Comparison of ENCODE assay signal across 28 cellular contexts in genomic region chr12:60710246-60710645, GRCh38.
"Had no signal": no experiment of that assay in that cellular context is flagged by ENCODE, and none has a peak within 500 bp of the region (broad histone marks: within the 10 kb centered on the region; RNA-seq: fewer than 3 reads in every experiment).

No MANE protein-coding gene starts in this region.

- H3K27me3 Mint-ChIP-seq: naive thymus-derived CD8-positive, alpha-beta T cell; stimulated activated memory B cell treated with anti-CD40 and anti-IgM and Interleukin-4, amounts not matched to agents 10 μg/mL and 1 μg/mL and 100 μg/mL, for 72 hours; stimulated activated naive CD8-positive, alpha-beta T cell treated with anti-CD3 and anti-CD28 coated beads, Interleukin-15, amount 100 ng/mL, for 72 hours had no signal

- H3K9me3 ChIP-seq: right lobe of liver, testis, thyroid gland, upper lobe of left lung, vagina had no signal

- H3K36me3 ChIP-seq: left lung, lower lobe of right lung, right atrium auricular region, right lobe of liver, thyroid gland, transverse colon, upper lobe of left lung, vagina had no signal

- H3K27ac ChIP-seq: left lung, lower lobe of right lung, parathyroid adenoma, right atrium auricular region, right lobe of liver, testis, thyroid gland, transverse colon, upper lobe of left lung, vagina had no signal

- H3K36me3 Mint-ChIP-seq: naive thymus-derived CD8-positive, alpha-beta T cell; stimulated activated memory B cell treated with anti-CD40 and anti-IgM and Interleukin-4, amounts not matched to agents 10 μg/mL and 1 μg/mL and 100 μg/mL, for 72 hours had no signal

- H3K4me1 ChIP-seq: left lung, lower lobe of right lung, parathyroid adenoma, right atrium auricular region, right lobe of liver, testis, thyroid gland, transverse colon, upper lobe of left lung, vagina had no signal

- H2AFZ ChIP-seq: parathyroid adenoma had no signal

- DNase-seq: hippocampal formation; immature natural killer cell; kidney; left colon; left lung; lower lobe of right lung; mammary epithelial cell; mesenchymal stem cell; naive thymus-derived CD8-positive, alpha-beta T cell; nucleus accumbens; right lobe of liver; stimulated activated CD4-positive, alpha-beta T cell treated with anti-CD3 and anti-CD28 coated beads, Interleukin-1b, Interleukin-23, amount 100 ng/mL, for 48 hours; stimulated activated CD4-positive, alpha-beta T cell treated with anti-CD3 and anti-CD28 coated beads, Interleukin-2, amount 100 ng/mL, for 48 hours; stimulated activated CD4-positive, alpha-beta T cell treated with anti-CD3 and anti-CD28 coated beads, Interleukin-4, amount 100 ng/mL, for 4 hours; stimulated activated CD8-positive, alpha-beta memory T cell treated with anti-CD3 and anti-CD28 coated beads, Interleukin-4, amount 100 ng/mL, for 48 hours; stimulated activated naive CD4-positive, alpha-beta T cell treated with Interleukin-2 at 50 U/mL for 16 hours; stimulated activated naive CD8-positive, alpha-beta T cell treated with anti-CD3 and anti-CD28 coated beads, Interleukin-15, amount 100 ng/mL, for 72 hours; testis; thyroid gland; transverse colon; upper lobe of left lung had no signal

- ATAC-seq: left colon; left lung; lower lobe of right lung; naive thymus-derived CD8-positive, alpha-beta T cell; right lobe of liver; stimulated activated memory B cell treated with anti-CD40 and anti-IgM and Interleukin-4, amounts not matched to agents 10 μg/mL and 1 μg/mL and 100 μg/mL, for 72 hours; stimulated activated naive CD8-positive, alpha-beta T cell treated with anti-CD3 and anti-CD28 coated beads, Interleukin-15, amount 100 ng/mL, for 72 hours had no signal

- H3K27ac Mint-ChIP-seq: immature natural killer cell; naive thymus-derived CD8-positive, alpha-beta T cell; nephron; stimulated activated memory B cell treated with anti-CD40 and anti-IgM and Interleukin-4, amounts not matched to agents 10 μg/mL and 1 μg/mL and 100 μg/mL, for 72 hours had no signal

- H3K27me3 ChIP-seq: left lung, right atrium auricular region, right lobe of liver, testis, thyroid gland, transverse colon, upper lobe of left lung, vagina had no signal

- H3K79me2 ChIP-seq: parathyroid adenoma had no signal

- H3K4me2 ChIP-seq: smooth muscle cell had no signal

- H3K4me3 Mint-ChIP-seq: immature natural killer cell; naive thymus-derived CD8-positive, alpha-beta T cell; nephron; neural crest cell; stimulated activated memory B cell treated with anti-CD40 and anti-IgM and Interleukin-4, amounts not matched to agents 10 μg/mL and 1 μg/mL and 100 μg/mL, for 72 hours; stimulated activated naive CD8-positive, alpha-beta T cell treated with anti-CD3 and anti-CD28 coated beads, Interleukin-15, amount 100 ng/mL, for 72 hours had no signal

- H3K4me3 ChIP-seq: left lung, lower lobe of right lung, right atrium auricular region, right lobe of liver, smooth muscle cell, testis, thyroid gland, transverse colon, upper lobe of left lung, vagina had no signal

- H3K4me1 Mint-ChIP-seq: immature natural killer cell; naive thymus-derived CD8-positive, alpha-beta T cell; nephron; neural crest cell; stimulated activated memory B cell treated with anti-CD40 and anti-IgM and Interleukin-4, amounts not matched to agents 10 μg/mL and 1 μg/mL and 100 μg/mL, for 72 hours; stimulated activated naive CD8-positive, alpha-beta T cell treated with anti-CD3 and anti-CD28 coated beads, Interleukin-15, amount 100 ng/mL, for 72 hours had no signal
